11 cellular contexts compared by ENCODE assay signal in genomic region chr12:18383203-18383602, GRCh38.
DNase-seq lines count a peak whose midpoint lies in the region; ATAC-seq, FAIRE-seq and TF ChIP-seq lines count a peak whose summit lies in the region.
"Had no signal": no experiment of that assay in that cellular context is flagged by ENCODE, and none has a peak within 500 bp of the region (broad histone marks: within the 10 kb centered on the region; RNA-seq: fewer than 3 reads in every experiment).

No MANE protein-coding gene starts in this region.

- H3K4me3 ChIP-seq in WI38 (ENCODE audit: low read depth, low read length) (peak overlapping the region; percentile 33), cardiac muscle cell (no peak overlapping the region), skeletal muscle satellite cell (ENCODE audit: low read length) (peak overlapping the region; percentile 58), OCI-LY7 (ENCODE audit: low read depth, low read length, poor library complexity, severe bottlenecking) (no peak overlapping the region)
- H3K4me3 ChIP-seq: K562 had no signal

- no peaks in the 10 kb centered on the region for H3K9me3 Mint-ChIP-seq in HFFc6
- H3K9me3 Mint-ChIP-seq in activated CD4-positive, alpha-beta T cell treated with anti-CD3 and anti-CD28 coated beads, Interleukin-2, amount 10 ng/mL, durations not matched to agents 7 days and 5 days = peaks cover 17% of the 10 kb centered on the region

- no peak for FAIRE-seq in D721Med (lab: Jason Lieb, UNC)
- FAIRE-seq: K562 had no signal

- H3K36me3 Mint-ChIP-seq in HFFc6 (ENCODE audit: low read depth) = no peaks in the 10 kb centered on the region
- H3K36me3 Mint-ChIP-seq in activated CD4-positive, alpha-beta T cell treated with anti-CD3 and anti-CD28 coated beads, Interleukin-2, amount 10 ng/mL, durations not matched to agents 7 days and 5 days (ENCODE audit: low read depth) = no peaks in the 10 kb centered on the region

- H3K9me3 ChIP-seq in cardiac muscle cell (ENCODE audit: low read depth) (no peaks in the 10 kb centered on the region), skeletal muscle satellite cell (replicated peaks; ENCODE audit: low read length) (no peaks in the 10 kb centered on the region), OCI-LY7 (ENCODE audit: low read length) (no peaks in the 10 kb centered on the region)

- intact Hi-C loops in OCI-LY7 (cut with micrococcal nuclease; ENCODE audit: unreplicated experiment) = no loop called here

- H3K9me2 ChIP-seq in OCI-LY7 (ENCODE audit: insufficient read depth, low read length) = no peaks in the 10 kb centered on the region

- peak overlapping the region; percentile 77 for H3K27ac Mint-ChIP-seq in HFFc6
- no peak overlapping the region for H3K27ac Mint-ChIP-seq in activated CD4-positive, alpha-beta T cell treated with anti-CD3 and anti-CD28 coated beads, Interleukin-2, amount 10 ng/mL, durations not matched to agents 7 days and 5 days

- BruUV-seq in OCI-LY7 (replicated peaks; lab: Mats Ljungman, UMichigan) = no TSS peak

- H4K20me1 ChIP-seq in OCI-LY7 (ENCODE audit: insufficient read depth, low read length) = no peaks in the 10 kb centered on the region

- H2AFZ ChIP-seq in OCI-LY7 (ENCODE audit: low read length) = no peak overlapping the region

- peaks cover 28% of the 10 kb centered on the region for H3K4me1 ChIP-seq in cardiac muscle cell (ENCODE audit: low read depth)
- peaks cover 20% of the 10 kb centered on the region for H3K4me1 ChIP-seq in skeletal muscle satellite cell (ENCODE audit: control insufficient read depth, insufficient read depth, low read length)
- H3K4me1 ChIP-seq in OCI-LY7 (ENCODE audit: insufficient read depth, low read length, poor library complexity, severe bottlenecking) = peaks cover 2% of the 10 kb centered on the region

- DNase-seq in HFFc6 = peak; percentile 80
- DNase-seq in cardiac muscle cell (ENCODE audit: low read depth in 1 of 2, low spot score in 1 of 2) = peak; percentile 49 to 93
- no peak for DNase-seq in OCI-LY7 (ENCODE audit: low spot score)
- DNase-seq in activated CD4-positive, alpha-beta T cell treated with anti-CD3 and anti-CD28 coated beads, Interleukin-2, amount 10 ng/mL, durations not matched to agents 7 days and 5 days = no peak
- DNase-seq in D721Med (ENCODE audit: insufficient read length, low spot score) = no peak
- DNase-seq: activated effector memory CD4-positive, alpha-beta T cell treated with Interleukin-2 at 50 U/mL for 16 hours; heart left ventricle had no signal

- H3K27ac ChIP-seq in cardiac muscle cell (peak overlapping the region; percentile 8), OCI-LY7 (ENCODE audit: low read depth, low read length, poor library complexity, severe bottlenecking) (no peak overlapping the region)

- no peaks in the 10 kb centered on the region for H3K79me2 ChIP-seq in OCI-LY7 (ENCODE audit: insufficient read depth, low read depth, low read length)

- H3K27me3 ChIP-seq in cardiac muscle cell (no peaks in the 10 kb centered on the region), skeletal muscle satellite cell (ENCODE audit: control insufficient read depth, insufficient read depth, low read length) (no peaks in the 10 kb centered on the region)
- H3K27me3 ChIP-seq: heart left ventricle had no signal

- H3K4me2 ChIP-seq in skeletal muscle satellite cell (ENCODE audit: low read length) (peak overlapping the region; percentile 72), OCI-LY7 (ENCODE audit: low read length) (no peak overlapping the region)

- peak overlapping the region; percentile 74 for H3K4me3 Mint-ChIP-seq in HFFc6
- H3K4me3 Mint-ChIP-seq in activated CD4-positive, alpha-beta T cell treated with anti-CD3 and anti-CD28 coated beads, Interleukin-2, amount 10 ng/mL, durations not matched to agents 7 days and 5 days = no peak overlapping the region

- CTCF ChIA-PET in OCI-LY7 (lab: Charles Lee; ENCODE audit: unreplicated experiment) = no interaction called here
- CTCF ChIA-PET in activated CD4-positive, alpha-beta T cell treated with anti-CD3 and anti-CD28 coated beads, Interleukin-2, amount 10 ng/mL, durations not matched to agents 7 days and 5 days (lab: Charles Lee) = no interaction called here

- no peaks in the 10 kb centered on the region for H3K27me3 Mint-ChIP-seq in HFFc6 (ENCODE audit: insufficient read depth)
- no peaks in the 10 kb centered on the region for H3K27me3 Mint-ChIP-seq in activated CD4-positive, alpha-beta T cell treated with anti-CD3 and anti-CD28 coated beads, Interleukin-2, amount 10 ng/mL, durations not matched to agents 7 days and 5 days

- POLR2A ChIA-PET in OCI-LY7 (lab: Charles Lee) = no interaction called here
- POLR2A ChIA-PET in activated CD4-positive, alpha-beta T cell treated with anti-CD3 and anti-CD28 coated beads, Interleukin-2, amount 10 ng/mL, durations not matched to agents 7 days and 5 days (lab: Charles Lee) = no interaction called here

- H3K9ac ChIP-seq in skeletal muscle satellite cell (ENCODE audit: low read depth, low read length) = peak overlapping the region; percentile 66

- no peak for TF ChIP-seq CTCF in HFFc6 (IDR thresholded peaks at IDR 0.05)
- TF ChIP-seq CTCF in WI38 (IDR thresholded peaks at IDR 0.05; ENCODE audit: low read depth, low read length) = no peak
- TF ChIP-seq CTCF in cardiac muscle cell (IDR thresholded peaks at IDR 0.05; ENCODE audit: low read depth, low read length) = no peak
- no peak for TF ChIP-seq CTCF in OCI-LY7 (conservative IDR thresholded peaks at IDR 0.05; ENCODE audit: low read length)
- no peak for TF ChIP-seq CTCF in D721Med (IDR thresholded peaks at IDR 0.05; ENCODE audit: insufficient read depth, missing control alignments)

- ATAC-seq in HG02870 (IDR thresholded peaks at IDR 0.05; ENCODE audit: unreplicated experiment) = no peak
- ATAC-seq: K562 had no signal

- no peaks in the 10 kb centered on the region for H3K36me3 ChIP-seq in cardiac muscle cell
- no peaks in the 10 kb centered on the region for H3K36me3 ChIP-seq in skeletal muscle satellite cell (ENCODE audit: insufficient read depth, low read length)
- no peaks in the 10 kb centered on the region for H3K36me3 ChIP-seq in OCI-LY7 (ENCODE audit: insufficient read depth, low read length)
- H3K36me3 ChIP-seq: heart left ventricle had no signal

- peaks cover 30% of the 10 kb centered on the region for H3K4me1 Mint-ChIP-seq in HFFc6 (ENCODE audit: low read depth)
- H3K4me1 Mint-ChIP-seq in activated CD4-positive, alpha-beta T cell treated with anti-CD3 and anti-CD28 coated beads, Interleukin-2, amount 10 ng/mL, durations not matched to agents 7 days and 5 days = no peaks in the 10 kb centered on the region

Comparison
In these comparisons a context has a peak if more than half of its experiments do, and no peak if none do; other contexts are left out.
1. DNase-seq: peak in HFFc6 (single experiment) and cardiac muscle cell (2 of 2); none in OCI-LY7 (single experiment), activated CD4-positive, alpha-beta T cell treated with anti-CD3 and anti-CD28 coated beads, Interleukin-2, amount 10 ng/mL, durations not matched to agents 7 days and 5 days (single experiment) and D721Med (single experiment).
2. H3K4me3 ChIP-seq: peak in WI38 (single experiment) and skeletal muscle satellite cell (single experiment); none in cardiac muscle cell (single experiment) and OCI-LY7 (single experiment).